ENCODE assay signal across 10 cellular contexts in the genomic region with DNA sequence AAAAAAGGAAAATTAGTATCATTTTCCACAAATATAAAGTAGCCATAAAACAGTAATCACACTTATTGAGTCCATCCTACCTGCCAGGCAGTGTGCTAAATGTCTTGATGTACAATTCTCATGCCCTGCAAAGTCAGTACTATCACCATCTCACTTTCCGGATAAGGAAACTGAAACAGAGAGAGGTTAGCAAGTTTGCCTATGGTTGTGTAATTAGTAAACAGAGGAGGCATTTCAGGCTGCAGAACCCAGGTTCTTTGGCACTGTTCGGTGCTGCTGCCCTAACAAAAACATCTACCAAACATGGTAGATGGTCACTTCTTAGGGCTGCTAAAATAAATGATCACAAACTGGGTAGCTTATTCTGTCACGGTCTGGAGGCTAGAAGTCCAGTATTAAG.
DNase-seq lines count a peak whose midpoint lies in the region; ATAC-seq lines count a peak whose summit lies in the region.
"Had no signal": no experiment of that assay in that cellular context is flagged by ENCODE, and none has a peak within 500 bp of the region (broad histone marks: within the 10 kb centered on the region; RNA-seq: fewer than 3 reads in every experiment).

No MANE protein-coding gene starts in this region.

- peak; percentile 90 for ATAC-seq in GM18517 (IDR thresholded peaks at IDR 0.05; ENCODE audit: unreplicated experiment)
- peak; percentile 76 for ATAC-seq in GM21360 (IDR thresholded peaks at IDR 0.05; ENCODE audit: unreplicated experiment)
- peak; percentile 71 for ATAC-seq in HG02970 (IDR thresholded peaks at IDR 0.05; ENCODE audit: low FRiP score, unreplicated experiment)
- ATAC-seq in HG03575 (IDR thresholded peaks at IDR 0.05; ENCODE audit: extremely low read depth, insufficient number of reproducible peaks, low FRiP score, unreplicated experiment) = peak; percentile 94

- DNase-seq in AG08396 (ENCODE audit: low spot score) (no peak), NCI-H345 (lab: John Stamatoyannopoulos, UW) (no peak), AG08395 (ENCODE audit: low spot score) (no peak)
- no peak for DNase-seq in stimulated activated CD4-positive, alpha-beta T cell treated with anti-CD3 and anti-CD28 coated beads, Interleukin-2, amount 100 ng/mL, for 24 hours
- DNase-seq: NCI-H1048; NK-92 treated with Interleukin-12 subunit alpha and Interleukin-12 subunit beta, amount 100 ng/mL, for 24 hours had no signal
